In the genomic region with DNA sequence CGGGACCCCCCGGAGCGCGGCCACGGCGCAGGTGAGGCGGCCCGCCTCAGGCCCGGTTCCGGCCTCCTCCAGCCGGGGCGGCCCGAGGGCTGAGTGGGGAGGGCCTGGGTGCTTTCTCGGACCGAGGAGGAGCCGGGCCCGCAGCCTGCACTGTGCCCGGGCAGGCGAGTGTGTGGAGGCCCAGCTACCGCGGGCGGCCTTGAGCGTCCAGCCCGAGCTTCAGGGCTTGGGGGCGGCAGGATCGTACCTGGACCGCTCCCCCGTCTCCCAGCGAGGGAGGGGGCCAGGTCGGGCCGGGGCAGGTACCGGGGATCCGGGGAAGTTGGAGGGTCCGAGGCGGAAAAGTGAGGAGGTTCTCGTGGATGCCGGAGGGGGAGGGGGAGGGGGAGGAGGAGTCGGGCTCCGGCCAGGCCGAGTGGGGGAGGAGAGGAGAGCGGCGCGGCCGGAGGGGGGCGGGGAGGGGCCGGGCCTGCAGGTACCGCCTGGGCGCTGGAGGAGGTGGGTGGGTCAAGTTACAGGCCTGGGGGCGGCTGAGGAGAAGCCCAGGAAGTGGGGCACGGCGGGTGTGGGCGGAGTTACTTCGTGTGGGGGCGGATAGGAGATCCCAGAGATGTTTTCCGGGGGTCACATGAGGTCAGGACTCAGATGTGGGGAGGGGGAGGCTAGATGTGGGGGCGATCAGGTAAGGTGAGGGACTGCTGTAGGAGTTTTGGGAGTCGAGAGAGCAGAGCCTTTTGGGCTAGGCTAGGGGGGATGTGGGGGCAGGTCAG, we compare ENCODE assay signal across 9 cellular contexts. TPM values are rescaled to one million over a fixed set of nuclear protein-coding genes. Genes with fewer than 3 reads are reported as not detected.
DNase-seq lines count a peak whose midpoint lies in the region; ATAC-seq, FAIRE-seq and TF ChIP-seq lines count a peak whose summit lies in the region.
"Had no signal": no experiment of that assay in that cellular context is flagged by ENCODE, and none has a peak within 500 bp of the region (broad histone marks: within the 10 kb centered on the region; RNA-seq: fewer than 3 reads in every experiment).

No MANE protein-coding gene starts in this region.

- H2BK15ac ChIP-seq in neuronal stem cell (ENCODE audit: low read length), result peak overlapping the region; percentile 93

- CTCF ChIA-PET in AG04450 (lab: Charles Lee), result interaction anchor here (0.6 to 1.4 kb wide), 4 partner anchors 76 to 153 kb away, joined by 4 to 8 read pairs (median 5); no protein-coding TSS in a partner anchor
- CTCF ChIA-PET in activated CD4-positive, alpha-beta T cell treated with anti-CD3 and anti-CD28 coated beads, Interleukin-2, amount 10 ng/mL, durations not matched to agents 7 days and 5 days (lab: Charles Lee), result interaction anchor here (0.6 to 3.2 kb wide), 7 partner anchors 10 to 153 kb away, joined by 3 to 22 read pairs (median 5); a partner anchor contains a TSS

- DNase-seq in AG04450 (ENCODE audit: low read depth, low spot score) (no peak), GM12892 (ENCODE audit: insufficient read length) (peak; percentile 73), fibroblast of lung (ENCODE audit: low read depth in 2 of 2) (peak in 1 of 2 donors; percentile 57), neuronal stem cell (ENCODE audit: low spot score) (peak; percentile 71), dedifferentiated amniotic fluid mesenchymal stem cell (ENCODE audit: extremely low spot score) (no peak)
- DNase-seq in activated CD4-positive, alpha-beta T cell treated with anti-CD3 and anti-CD28 coated beads, Interleukin-2, amount 10 ng/mL, durations not matched to agents 7 days and 5 days, result peak; percentile 53

- no peaks in the 10 kb centered on the region for H3K27me3 Mint-ChIP-seq in activated CD4-positive, alpha-beta T cell treated with anti-CD3 and anti-CD28 coated beads, Interleukin-2, amount 10 ng/mL, durations not matched to agents 7 days and 5 days

- peaks cover 52% of the 10 kb centered on the region for H3K36me3 ChIP-seq in KOPT-K1 (ENCODE audit: insufficient read depth, low read length)
- peaks cover 4% of the 10 kb centered on the region for H3K36me3 ChIP-seq in fibroblast of lung (ENCODE audit: control insufficient read depth, insufficient read depth, low read length)
- peaks cover 22 to 48% of the 10 kb centered on the region in 2 donors for H3K36me3 ChIP-seq in neuronal stem cell (replicated peaks in 1 of 2; ENCODE audit: control insufficient read depth in 2 of 2, insufficient read depth in 2 of 2, low read length in 2 of 2)

- H2BK5ac ChIP-seq in neuronal stem cell (ENCODE audit: low read length), result peak overlapping the region; percentile 98

- peaks cover 65% of the 10 kb centered on the region for H3K79me2 ChIP-seq in fibroblast of lung (ENCODE audit: control insufficient read depth, insufficient read depth, low read length)

- H2BK12ac ChIP-seq in neuronal stem cell (ENCODE audit: low read length), result peak overlapping the region; percentile 92

- peaks cover 26% of the 10 kb centered on the region for H3K79me1 ChIP-seq in neuronal stem cell (ENCODE audit: low read depth, low read length)

- H2AK5ac ChIP-seq in neuronal stem cell (ENCODE audit: low read depth, low read length), result peak overlapping the region; percentile 98

- H3K36me3 Mint-ChIP-seq in activated CD4-positive, alpha-beta T cell treated with anti-CD3 and anti-CD28 coated beads, Interleukin-2, amount 10 ng/mL, durations not matched to agents 7 days and 5 days (ENCODE audit: low read depth), result peaks cover 12% of the 10 kb centered on the region

- FAIRE-seq in GM12892 (lab: Jason Lieb, UNC), result peak; percentile 21

- TF ChIP-seq POLR2A in GM12892 (IDR thresholded peaks at IDR 0.05; ENCODE audit: low read depth, low read length), result no peak

- TF ChIP-seq CTCF in AG04450 (IDR thresholded peaks at IDR 0.05; ENCODE audit: low read depth, low read length) (no peak), fibroblast of lung (conservative IDR thresholded peaks at IDR 0.05 in 1 of 2, IDR thresholded peaks at IDR 0.05 in 1 of 2; ENCODE audit: low read depth in 1 of 2, low read length in 2 of 2) (no peak)

- peak overlapping the region; percentile 96 for H2BK120ac ChIP-seq in neuronal stem cell (ENCODE audit: low read depth, low read length)

- H3K4me1 ChIP-seq in fibroblast of lung (ENCODE audit: control insufficient read depth, extremely low read depth, insufficient read depth, low read length), result peaks cover 16% of the 10 kb centered on the region
- H3K4me1 ChIP-seq in neuronal stem cell (ENCODE audit: control insufficient read depth in 2 of 2, insufficient read depth in 1 of 2, low read depth in 1 of 2, low read length in 2 of 2), result peaks cover 16 to 21% of the 10 kb centered on the region in 2 donors

- no CpG with 5 or more reads among the region's 57 CpGs for WGBS in neuronal stem cell (ENCODE audit: extremely low coverage in 2 of 2, insufficient read length in 2 of 2, insufficient replicate concordance in 1 of 2), 2 donors

- peak overlapping the region; percentile 90 for H3K4me2 ChIP-seq in fibroblast of lung (ENCODE audit: extremely low read depth, insufficient read depth, low read length)
- peak overlapping the region; percentile 62 for H3K4me2 ChIP-seq in neuronal stem cell (ENCODE audit: insufficient read depth, low read length, poor library complexity, severe bottlenecking)

- peak overlapping the region; percentile 100 for H3K18ac ChIP-seq in neuronal stem cell (ENCODE audit: low read length)

- H3K27me3 ChIP-seq in AG04450 (ENCODE audit: control insufficient read depth, insufficient read depth, low read length), result no peaks in the 10 kb centered on the region
- H3K27me3 ChIP-seq in fibroblast of lung (ENCODE audit: control insufficient read depth, insufficient read depth, low read length), result no peaks in the 10 kb centered on the region
- no peaks in the 10 kb centered on the region for H3K27me3 ChIP-seq in neuronal stem cell (ENCODE audit: control insufficient read depth in 3 of 3, insufficient read depth in 3 of 3, low read depth in 1 of 3, low read length in 3 of 3)

- H3K27ac ChIP-seq in AG04450 (ENCODE audit: low read depth, low read length), result peak overlapping the region; percentile 61
- peak overlapping the region; percentile 91 for H3K27ac ChIP-seq in KOPT-K1 (ENCODE audit: low read depth, low read length, poor library complexity, severe bottlenecking)
- peak overlapping the region; percentile 74 for H3K27ac ChIP-seq in fibroblast of lung (ENCODE audit: insufficient read depth, low read length)
- peak overlapping the region; percentile 91 for H3K27ac ChIP-seq in neuronal stem cell (replicated peaks; ENCODE audit: low read length)

- H3K9me3 Mint-ChIP-seq in activated CD4-positive, alpha-beta T cell treated with anti-CD3 and anti-CD28 coated beads, Interleukin-2, amount 10 ng/mL, durations not matched to agents 7 days and 5 days, result no peaks in the 10 kb centered on the region

- H3K9me3 ChIP-seq in AG04450 (ENCODE audit: control insufficient read depth, insufficient read depth, low read length) (peaks cover 4% of the 10 kb centered on the region; the same call in 1 of the 2 replicates), KOPT-K1 (ENCODE audit: insufficient read depth, low read length, poor library complexity, severe bottlenecking) (no peaks in the 10 kb centered on the region), fibroblast of lung (ENCODE audit: control insufficient read depth, insufficient read depth, low read depth, low read length) (no peaks in the 10 kb centered on the region), neuronal stem cell (replicated peaks in 1 of 2; ENCODE audit: control insufficient read depth in 2 of 2, insufficient read depth in 1 of 2, low read depth in 1 of 2, low read length in 2 of 2) (no peaks in the 10 kb centered on the region)

- no peak overlapping the region for H4K8ac ChIP-seq in neuronal stem cell (ENCODE audit: low read depth, low read length)

- H3K14ac ChIP-seq in neuronal stem cell (ENCODE audit: low read length), result peak overlapping the region; percentile 100

- POLR2A ChIA-PET in AG04450 (lab: Yijun Ruan, JAX), result interaction anchor here (0.6 to 4.3 kb wide), 5 partner anchors 13 to 64 kb away, joined by 3 to 16 read pairs (median 3); a partner anchor contains a TSS
- POLR2A ChIA-PET in activated CD4-positive, alpha-beta T cell treated with anti-CD3 and anti-CD28 coated beads, Interleukin-2, amount 10 ng/mL, durations not matched to agents 7 days and 5 days (lab: Charles Lee), result no interaction called here

- peak overlapping the region; percentile 90 for H3K4ac ChIP-seq in neuronal stem cell (ENCODE audit: low read length)

- peak overlapping the region; percentile 62 for H3K23ac ChIP-seq in neuronal stem cell (ENCODE audit: low read depth, low read length, poor library complexity)

- peak overlapping the region; percentile 100 for H4K91ac ChIP-seq in neuronal stem cell (ENCODE audit: low read depth, low read length, poor library complexity)

- peaks cover 1% of the 10 kb centered on the region for H4K20me1 ChIP-seq in fibroblast of lung (ENCODE audit: control insufficient read depth, extremely low read depth, insufficient read depth, low read length)

- H3K4me1 Mint-ChIP-seq in activated CD4-positive, alpha-beta T cell treated with anti-CD3 and anti-CD28 coated beads, Interleukin-2, amount 10 ng/mL, durations not matched to agents 7 days and 5 days, result peaks cover 53% of the 10 kb centered on the region

- peak overlapping the region; percentile 81 for H3K27ac Mint-ChIP-seq in activated CD4-positive, alpha-beta T cell treated with anti-CD3 and anti-CD28 coated beads, Interleukin-2, amount 10 ng/mL, durations not matched to agents 7 days and 5 days

- peak overlapping the region; percentile 87 for H3K4me3 ChIP-seq in AG04450 (ENCODE audit: low read depth, low read length)
- H3K4me3 ChIP-seq in fibroblast of lung (replicated peaks in 1 of 4; ENCODE audit: control extremely low read depth in 1 of 4, insufficient read depth in 1 of 4, low read depth in 3 of 4, low read length in 4 of 4), result peak overlapping the region; percentile 58 to 91 (median 86)
- H3K4me3 ChIP-seq in neuronal stem cell (ENCODE audit: low read length in 2 of 2), result peak overlapping the region; percentile 96 to 99

- H3K9ac ChIP-seq in fibroblast of lung (ENCODE audit: insufficient read depth, low read length) (peak overlapping the region; percentile 86), neuronal stem cell (ENCODE audit: low read depth, low read length, poor library complexity) (peak overlapping the region; percentile 99)

- peak overlapping the region; percentile 79 for H3K4me3 Mint-ChIP-seq in activated CD4-positive, alpha-beta T cell treated with anti-CD3 and anti-CD28 coated beads, Interleukin-2, amount 10 ng/mL, durations not matched to agents 7 days and 5 days

- no peak for ATAC-seq in HG02840 (IDR thresholded peaks at IDR 0.05; ENCODE audit: low FRiP score, unreplicated experiment)

- H2AFZ ChIP-seq in fibroblast of lung (ENCODE audit: low read length) (no peak overlapping the region), neuronal stem cell (ENCODE audit: low read length) (peak overlapping the region; percentile 83)

RNA-seq across cellular contexts. Expression of a gene that starts 0.5 kb away (rescaled TPM):
- 43.4 and 76.4 TPM in 2 replicates for polyA plus RNA-seq in AG04450 (2011; rRNA removed)
- 38.2 and 51.8 TPM in 2 replicates for polyA minus RNA-seq in AG04450 (2011; rRNA and poly(A)+ RNA removed)
- polyA plus RNA-seq in GM12892 (2012; ENCODE audit: missing spikeins), result 8.5 TPM
- 10 to 100 TPM; 57.8 to 63.8 TPM for total RNA-seq in activated CD4-positive, alpha-beta T cell treated with anti-CD3 and anti-CD28 coated beads, Interleukin-2, amount 10 ng/mL, durations not matched to agents 7 days and 5 days
- total RNA-seq in fibroblast of lung, result 24.7 and 31.9 TPM in 2 replicates
- 33.5 and 64.7 TPM in 2 replicates for polyA plus RNA-seq in fibroblast of lung
- 38.6 and 61.6 TPM in 2 replicates for polyA plus RNA-seq in fibroblast of lung (2012)
- polyA minus RNA-seq in fibroblast of lung (ENCODE audit: low replicate concordance), result 78.1 and 116 TPM in 2 replicates
- polyA plus RNA-seq in neuronal stem cell (2013, experiment 1 of 2), result 123 TPM
- 121 TPM for polyA plus RNA-seq in neuronal stem cell (2013, experiment 2 of 2)

RNA-seq across cellular contexts. Expression of a gene that starts 2.1 kb away (rescaled TPM):
- polyA plus RNA-seq in AG04450 (2011; rRNA removed) (17.3 and 21.0 TPM in 2 replicates), fibroblast of lung (12.2 and 17.9 TPM in 2 replicates)
- 15.6 and 24.6 TPM in 2 replicates for polyA minus RNA-seq in AG04450 (2011; rRNA and poly(A)+ RNA removed)
- polyA plus RNA-seq in GM12892 (2012; ENCODE audit: missing spikeins), result 39.1 TPM
- total RNA-seq in activated CD4-positive, alpha-beta T cell treated with anti-CD3 and anti-CD28 coated beads, Interleukin-2, amount 10 ng/mL, durations not matched to agents 7 days and 5 days, result 10 to 100 TPM; 44.7 to 58.3 TPM
- 20.3 and 21.8 TPM in 2 replicates for total RNA-seq in fibroblast of lung
- 12.4 and 24.1 TPM in 2 replicates for polyA plus RNA-seq in fibroblast of lung (2012)
- 24.9 and 36.2 TPM in 2 replicates for polyA minus RNA-seq in fibroblast of lung (ENCODE audit: low replicate concordance)
- polyA plus RNA-seq in neuronal stem cell (2013, experiment 1 of 2), result 22.9 TPM
- 24.4 TPM for polyA plus RNA-seq in neuronal stem cell (2013, experiment 2 of 2)

RNA-seq across cellular contexts. Expression of a gene that starts 16.0 kb away (rescaled TPM):
- 0.11 and 0.29 TPM in 2 replicates for polyA plus RNA-seq in AG04450 (2011; rRNA removed)
- 0.14 and 0.17 TPM in 2 replicates for polyA minus RNA-seq in AG04450 (2011; rRNA and poly(A)+ RNA removed)
- polyA plus RNA-seq in GM12892 (2012; ENCODE audit: missing spikeins), result 1.2 TPM
- 1 to 10 TPM; 2.3 to 2.5 TPM for total RNA-seq in activated CD4-positive, alpha-beta T cell treated with anti-CD3 and anti-CD28 coated beads, Interleukin-2, amount 10 ng/mL, durations not matched to agents 7 days and 5 days
- total RNA-seq in fibroblast of lung, result under 0.01 and 1.2 TPM in 2 replicates
- 0.26 and 0.30 TPM in 2 replicates for polyA plus RNA-seq in fibroblast of lung
- polyA plus RNA-seq in fibroblast of lung (2012), result 0.50 and 0.96 TPM in 2 replicates
- 0.22 TPM in 1 of 2 replicates, not detected in the other for polyA minus RNA-seq in fibroblast of lung (ENCODE audit: low replicate concordance)
- 1.1 TPM for polyA plus RNA-seq in neuronal stem cell (2013, experiment 1 of 2)
- polyA plus RNA-seq in neuronal stem cell (2013, experiment 2 of 2), result 1.1 TPM
- total RNA-seq: LHCN-M2 had no signal

RNA-seq across cellular contexts. Expression of a gene that starts 31.6 kb away (rescaled TPM):
- polyA plus RNA-seq in AG04450 (2011; rRNA removed) (47.9 and 57.6 TPM in 2 replicates), fibroblast of lung (48.9 and 54.3 TPM in 2 replicates)
- polyA minus RNA-seq in AG04450 (2011; rRNA and poly(A)+ RNA removed), result 56.7 and 83.9 TPM in 2 replicates
- polyA plus RNA-seq in GM12892 (2012; ENCODE audit: missing spikeins), result 31.0 TPM
- total RNA-seq in activated CD4-positive, alpha-beta T cell treated with anti-CD3 and anti-CD28 coated beads, Interleukin-2, amount 10 ng/mL, durations not matched to agents 7 days and 5 days, result 10 to 100 TPM; 62.3 to 65.0 TPM
- 69.2 and 78.1 TPM in 2 replicates for total RNA-seq in fibroblast of lung
- 61.8 and 73.6 TPM in 2 replicates for polyA plus RNA-seq in fibroblast of lung (2012)
- polyA minus RNA-seq in fibroblast of lung (ENCODE audit: low replicate concordance), result 68.6 and 178 TPM in 2 replicates
- 35.3 TPM for polyA plus RNA-seq in neuronal stem cell (2013, experiment 1 of 2)
- 33.1 TPM for polyA plus RNA-seq in neuronal stem cell (2013, experiment 2 of 2)

RNA-seq across cellular contexts. Expression of a gene that starts 31.6 kb away (rescaled TPM):
- polyA plus RNA-seq in AG04450 (2011; rRNA removed), result 15.3 and 21.3 TPM in 2 replicates
- 8.1 and 10.7 TPM in 2 replicates for polyA minus RNA-seq in AG04450 (2011; rRNA and poly(A)+ RNA removed)
- 33.5 TPM for polyA plus RNA-seq in GM12892 (2012; ENCODE audit: missing spikeins)
- 100 to 1,000 TPM; 167 to 188 TPM for total RNA-seq in activated CD4-positive, alpha-beta T cell treated with anti-CD3 and anti-CD28 coated beads, Interleukin-2, amount 10 ng/mL, durations not matched to agents 7 days and 5 days
- 21.1 and 26.4 TPM in 2 replicates for total RNA-seq in fibroblast of lung
- 16.5 and 99.6 TPM in 2 replicates for polyA plus RNA-seq in fibroblast of lung
- polyA plus RNA-seq in fibroblast of lung (2012), result 30.8 and 154 TPM in 2 replicates
- polyA minus RNA-seq in fibroblast of lung (ENCODE audit: low replicate concordance), result 9.2 and 22.2 TPM in 2 replicates
- polyA plus RNA-seq in neuronal stem cell (2013, experiment 1 of 2), result 64.6 TPM
- 64.5 TPM for polyA plus RNA-seq in neuronal stem cell (2013, experiment 2 of 2)

Comparison
In these comparisons a context has a peak if more than half of its experiments do, and no peak if none do; other contexts are left out.
1. DNase-seq: peak in GM12892 (single experiment), activated CD4-positive, alpha-beta T cell treated with anti-CD3 and anti-CD28 coated beads, Interleukin-2, amount 10 ng/mL, durations not matched to agents 7 days and 5 days (single experiment) and neuronal stem cell (single experiment); none in AG04450 (single experiment) and dedifferentiated amniotic fluid mesenchymal stem cell (single experiment).
2. Peak in every context shown above with its lines, with median percentiles within 50 percentile points of each other: H3K27ac ChIP-seq and H3K4me3 ChIP-seq.